In genomic region chrX:142804085-142804484, GRCh38 we compare ENCODE assay signal across 13 cellular contexts.
DNase-seq lines count a peak whose midpoint lies in the region; FAIRE-seq and TF ChIP-seq lines count a peak whose summit lies in the region.
"Had no signal": no experiment of that assay in that cellular context is flagged by ENCODE, and none has a peak within 500 bp of the region (broad histone marks: within the 10 kb centered on the region; RNA-seq: fewer than 3 reads in every experiment).

No MANE protein-coding gene starts in this region.

- H3K9ac ChIP-seq in neuronal stem cell (ENCODE audit: low read depth, low read length, poor library complexity) (no peak overlapping the region), kidney (ENCODE audit: low read length in 2 of 2) (no peak overlapping the region)

- TF ChIP-seq CTCF in HEK293 (tag by site-specific recombination; IDR thresholded peaks at IDR 0.05) (no peak), kidney (IDR thresholded peaks at IDR 0.05; ENCODE audit: borderline replicate concordance, extremely low read depth, insufficient read depth) (no peak)

- no peaks in the 10 kb centered on the region for H3K27me3 ChIP-seq in SJCRH30
- H3K27me3 ChIP-seq in neuronal stem cell (ENCODE audit: control insufficient read depth in 3 of 3, insufficient read depth in 3 of 3, low read depth in 1 of 3, low read length in 3 of 3) = no peaks in the 10 kb centered on the region
- H3K27me3 ChIP-seq: adrenal gland had no signal

- no peak overlapping the region for H3K23ac ChIP-seq in neuronal stem cell (ENCODE audit: low read depth, low read length, poor library complexity)

- no peak overlapping the region for H3K4ac ChIP-seq in neuronal stem cell (ENCODE audit: low read length)

- no peak overlapping the region for H3K4me3 ChIP-seq in HEK293 (ENCODE audit: low read depth, low read length)
- H3K4me3 ChIP-seq in SJCRH30 = no peak overlapping the region
- H3K4me3 ChIP-seq in neuronal stem cell (ENCODE audit: low read length in 2 of 2) = no peak overlapping the region
- no peak overlapping the region for H3K4me3 ChIP-seq in kidney (ENCODE audit: low read length in 2 of 2)
- H3K4me3 ChIP-seq: adrenal gland had no signal

- no peak overlapping the region for H2AK5ac ChIP-seq in neuronal stem cell (ENCODE audit: low read depth, low read length)

- no peak overlapping the region for H4K91ac ChIP-seq in neuronal stem cell (ENCODE audit: low read depth, low read length, poor library complexity)

- H3K9me3 ChIP-seq in HEK293 (ENCODE audit: control insufficient read depth, insufficient read depth, low read depth, low read length) (no peaks in the 10 kb centered on the region), SJCRH30 (replicated peaks) (no peaks in the 10 kb centered on the region), neuronal stem cell (replicated peaks in 1 of 2; ENCODE audit: control insufficient read depth in 2 of 2, insufficient read depth in 1 of 2, low read depth in 1 of 2, low read length in 2 of 2) (no peaks in the 10 kb centered on the region), kidney (ENCODE audit: control insufficient read depth in 1 of 2, low read length in 2 of 2) (no peaks in the 10 kb centered on the region)
- H3K9me3 ChIP-seq: adrenal gland had no signal

- no peak overlapping the region for H3K18ac ChIP-seq in neuronal stem cell (ENCODE audit: low read length)

- no peak overlapping the region for H4K8ac ChIP-seq in neuronal stem cell (ENCODE audit: low read depth, low read length)

- no peak overlapping the region for H2BK120ac ChIP-seq in neuronal stem cell (ENCODE audit: low read depth, low read length)

- no peak overlapping the region for H2BK12ac ChIP-seq in neuronal stem cell (ENCODE audit: low read length)

- no peak overlapping the region for H2AFZ ChIP-seq in neuronal stem cell (ENCODE audit: low read length)

- POLR2A ChIA-PET in HEK293 (lab: Yijun Ruan, JAX) = no interaction called here

- no peak overlapping the region for H2BK5ac ChIP-seq in neuronal stem cell (ENCODE audit: low read length)

- intact Hi-C loops in kidney (cut with DNase I) = no loop called here

- H3K27ac ChIP-seq in HEK293 (ENCODE audit: extremely low read depth, low read depth, low read length) = no peak overlapping the region
- no peak overlapping the region for H3K27ac ChIP-seq in SJCRH30
- H3K27ac ChIP-seq in neuronal stem cell (replicated peaks; ENCODE audit: low read length) = no peak overlapping the region
- no peak overlapping the region for H3K27ac ChIP-seq in kidney (ENCODE audit: low read depth in 2 of 2, low read length in 2 of 2)
- H3K27ac ChIP-seq: adrenal gland had no signal

- H3K4me2 ChIP-seq in neuronal stem cell (ENCODE audit: insufficient read depth, low read length, poor library complexity, severe bottlenecking) = no peak overlapping the region

- H3K79me1 ChIP-seq in neuronal stem cell (ENCODE audit: low read depth, low read length) = no peaks in the 10 kb centered on the region

- H2BK15ac ChIP-seq in neuronal stem cell (ENCODE audit: low read length) = no peak overlapping the region

- H3K36me3 ChIP-seq in HEK293 (ENCODE audit: control insufficient read depth in 2 of 2, insufficient read depth in 1 of 2, low read length in 2 of 2) (no peaks in the 10 kb centered on the region), SJCRH30 (no peaks in the 10 kb centered on the region), neuronal stem cell (replicated peaks in 1 of 2; ENCODE audit: control insufficient read depth in 2 of 2, insufficient read depth in 2 of 2, low read length in 2 of 2) (no peaks in the 10 kb centered on the region), kidney (ENCODE audit: control insufficient read depth in 1 of 2, insufficient read depth in 2 of 2, low read length in 2 of 2) (no peaks in the 10 kb centered on the region)
- H3K36me3 ChIP-seq: adrenal gland had no signal

- WGBS in neuronal stem cell (ENCODE audit: extremely low coverage in 2 of 2, insufficient read length in 2 of 2, insufficient replicate concordance in 1 of 2), 2 donors = no CpG with 5 or more reads among the region's 7 CpGs

- no peak overlapping the region for H3K14ac ChIP-seq in neuronal stem cell (ENCODE audit: low read length)

- peak; percentile 59 for DNase-seq in NCI-H82 (lab: John Stamatoyannopoulos, UW)
- no peak for DNase-seq in NCI-H82 treated with DMSO at 0.1 percent for 48 hours (lab: John Stamatoyannopoulos, UW; ENCODE audit: unreplicated experiment)
- DNase-seq in SJCRH30 = peak; percentile 13 to 59
- peak; percentile 17 for DNase-seq in neuronal stem cell (ENCODE audit: low spot score)
- no peak for DNase-seq in NCI-H1105 (lab: John Stamatoyannopoulos, UW)
- DNase-seq in NCI-H2081 treated with DMSO at 0.1 percent for 48 hours (lab: John Stamatoyannopoulos, UW) = no peak
- DNase-seq in kidney = no peak
- DNase-seq: activated CD4-positive, alpha-beta T cell treated with anti-CD3 and anti-CD28 coated beads, Interleukin-2, amount 50 U/mL, for 1 hour; adrenal gland; cerebellar nuclear complex had no signal

- H3K4me1 ChIP-seq in HEK293 (ENCODE audit: control insufficient read depth, insufficient read depth, low read length) = no peaks in the 10 kb centered on the region
- H3K4me1 ChIP-seq in SJCRH30 = no peaks in the 10 kb centered on the region
- no peaks in the 10 kb centered on the region for H3K4me1 ChIP-seq in neuronal stem cell (ENCODE audit: control insufficient read depth in 2 of 2, insufficient read depth in 1 of 2, low read depth in 1 of 2, low read length in 2 of 2)
- no peaks in the 10 kb centered on the region for H3K4me1 ChIP-seq in kidney (ENCODE audit: control insufficient read depth in 1 of 2, insufficient read depth in 1 of 2, low read depth in 1 of 2, low read length in 2 of 2)
- H3K4me1 ChIP-seq: adrenal gland had no signal

- FAIRE-seq in kidney (lab: Jason Lieb, UNC) = no peak
- FAIRE-seq: endothelial cell of umbilical vein, keratinocyte had no signal

- CTCF ChIA-PET in HEK293 (lab: Yijun Ruan, JAX) = no interaction called here

TF ChIP-seq in HEK293, 187 proteins besides CTCF, POLR2A, EP300 and RAD21:
- TF ChIP-seq ZNF776 (tag by site-specific recombination; IDR thresholded peaks at IDR 0.05; ENCODE audit: borderline replicate concordance) (no peak), ZNF654 (tag by site-specific recombination; IDR thresholded peaks at IDR 0.05; ENCODE audit: low read depth) (peak; percentile 21; the same call in 1 of the 2 replicates)

Comparison
In these comparisons a context has a peak if more than half of its experiments do, and no peak if none do; other contexts are left out.
1. DNase-seq: peak in NCI-H82 (single experiment), SJCRH30 (2 of 2) and neuronal stem cell (single experiment); none in NCI-H82 treated with DMSO at 0.1 percent for 48 hours (single experiment), NCI-H1105 (single experiment), NCI-H2081 treated with DMSO at 0.1 percent for 48 hours (single experiment) and kidney (single experiment).